21 cellular contexts compared by ENCODE assay signal in the genomic region with DNA sequence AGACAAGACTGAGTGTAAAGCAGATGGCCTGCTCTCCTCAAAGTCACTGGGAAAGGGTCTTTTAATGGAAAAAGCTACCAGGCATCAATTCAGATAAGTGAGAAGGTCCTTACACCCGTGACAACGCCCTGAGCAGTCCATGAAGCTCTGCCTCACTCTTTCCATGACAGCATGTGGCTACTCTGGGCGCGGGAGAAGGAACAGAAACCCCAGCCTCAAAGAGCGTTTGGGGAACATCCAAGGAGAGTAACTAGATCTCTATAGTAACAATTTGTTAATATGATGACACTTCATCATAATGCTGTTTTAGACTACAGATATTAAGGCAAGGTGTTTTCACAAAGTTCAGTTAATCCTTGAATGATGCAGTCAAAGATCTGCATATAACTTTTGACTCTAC. TPM values are rescaled to one million over a fixed set of nuclear protein-coding genes. Genes with fewer than 3 reads are reported as not detected.
"Had no signal": no experiment of that assay in that cellular context is flagged by ENCODE, and none has a peak within 500 bp of the region (broad histone marks: within the 10 kb centered on the region; RNA-seq: fewer than 3 reads in every experiment).

No MANE protein-coding gene starts in this region.

- ATAC-seq: activated CD4-positive, CD25-positive, alpha-beta regulatory T cell treated with anti-CD3 and anti-CD28 coated beads, Interleukin-2, amount 50 U/mL, for 24 hours; natural killer cell treated with Interleukin-12 subunit alpha and Interleukin-12 subunit beta and Interleukin-15 and Interleukin-18, amount 100 ng/mL, for 72 hours; sciatic nerve; stimulated activated effector memory CD8-positive, alpha-beta T cell treated with anti-CD3 and anti-CD28 coated beads, Interleukin-12 subunit alpha, Interleukin-12 subunit beta, amount 100 ng/mL, for 72 hours had no signal

- H3K4me3 Mint-ChIP-seq: activated naive CD8-positive, alpha-beta T cell treated with anti-CD3 and anti-CD28 coated beads, Interleukin-2, amount 10 ng/mL, durations not matched to agents 7 days and 5 days; mesothelial cell of epicardium; natural killer cell treated with Interleukin-12 subunit alpha and Interleukin-12 subunit beta and Interleukin-15 and Interleukin-18, amount 100 ng/mL, for 72 hours; stimulated activated effector memory CD8-positive, alpha-beta T cell treated with anti-CD3 and anti-CD28 coated beads, Interleukin-12 subunit alpha, Interleukin-12 subunit beta, amount 100 ng/mL, for 72 hours had no signal

- DNase-seq: activated naive CD4-positive, alpha-beta T cell; activated naive CD8-positive, alpha-beta T cell treated with anti-CD3 and anti-CD28 coated beads, Interleukin-2, amount 10 ng/mL, durations not matched to agents 7 days and 5 days; activated T-cell treated with anti-CD3 and anti-CD28 coated beads for 4 hours; brain microvascular endothelial cell; central memory CD4-positive, alpha-beta T cell; glutamatergic neuron; hypothalamus; lower lobe of right lung; stimulated activated CD4-positive, alpha-beta T cell treated with anti-CD3 and anti-CD28 coated beads, Interleukin-4, amount 100 ng/mL, for 24 hours; T-helper 1 cell; T-helper 9 cell; thyroid gland had no signal

- H3K4me1 ChIP-seq: lower lobe of right lung, parathyroid adenoma had no signal

- H3K9me3 Mint-ChIP-seq: stimulated activated effector memory CD8-positive, alpha-beta T cell treated with anti-CD3 and anti-CD28 coated beads, Interleukin-12 subunit alpha, Interleukin-12 subunit beta, amount 100 ng/mL, for 72 hours had no signal

- H3K4me3 ChIP-seq: coronary artery, lower lobe of right lung, thyroid gland had no signal

- H3K4me1 Mint-ChIP-seq: activated naive CD8-positive, alpha-beta T cell treated with anti-CD3 and anti-CD28 coated beads, Interleukin-2, amount 10 ng/mL, durations not matched to agents 7 days and 5 days; stimulated activated effector memory CD8-positive, alpha-beta T cell treated with anti-CD3 and anti-CD28 coated beads, Interleukin-12 subunit alpha, Interleukin-12 subunit beta, amount 100 ng/mL, for 72 hours had no signal

- H3K36me3 Mint-ChIP-seq: activated naive CD8-positive, alpha-beta T cell treated with anti-CD3 and anti-CD28 coated beads, Interleukin-2, amount 10 ng/mL, durations not matched to agents 7 days and 5 days; mesothelial cell of epicardium; natural killer cell treated with Interleukin-12 subunit alpha and Interleukin-12 subunit beta and Interleukin-15 and Interleukin-18, amount 100 ng/mL, for 72 hours; stimulated activated effector memory CD8-positive, alpha-beta T cell treated with anti-CD3 and anti-CD28 coated beads, Interleukin-12 subunit alpha, Interleukin-12 subunit beta, amount 100 ng/mL, for 72 hours had no signal

- H3K27ac ChIP-seq: brain microvascular endothelial cell, coronary artery, lower lobe of right lung, neutrophil, parathyroid adenoma, thyroid gland had no signal

- H2AFZ ChIP-seq: parathyroid adenoma had no signal

- H3K9ac ChIP-seq: parathyroid adenoma had no signal

- H3K36me3 ChIP-seq: brain microvascular endothelial cell, lower lobe of right lung, neutrophil, thyroid gland had no signal

- FAIRE-seq: keratinocyte had no signal

- H3K9me3 ChIP-seq: neutrophil, thyroid gland had no signal

- H3K79me2 ChIP-seq: parathyroid adenoma had no signal

- H3K27ac Mint-ChIP-seq: activated naive CD8-positive, alpha-beta T cell treated with anti-CD3 and anti-CD28 coated beads, Interleukin-2, amount 10 ng/mL, durations not matched to agents 7 days and 5 days; mesothelial cell of epicardium; natural killer cell treated with Interleukin-12 subunit alpha and Interleukin-12 subunit beta and Interleukin-15 and Interleukin-18, amount 100 ng/mL, for 72 hours; stimulated activated effector memory CD8-positive, alpha-beta T cell treated with anti-CD3 and anti-CD28 coated beads, Interleukin-12 subunit alpha, Interleukin-12 subunit beta, amount 100 ng/mL, for 72 hours had no signal

- H3K27me3 ChIP-seq: brain microvascular endothelial cell, thyroid gland had no signal

RNA-seq across cellular contexts. Expression of gene KIF6, which starts 55.3 kb away (rescaled TPM):
- total RNA-seq: activated naive CD8-positive, alpha-beta T cell treated with anti-CD3 and anti-CD28 coated beads, Interleukin-2, amount 10 ng/mL, durations not matched to agents 7 days and 5 days; natural killer cell treated with Interleukin-12 subunit alpha and Interleukin-12 subunit beta and Interleukin-15 and Interleukin-18, amount 100 ng/mL, for 72 hours had no signal
